Comparison of ENCODE assay signal across 13 cellular contexts in genomic region chr10:8042864-8043568, GRCh38. TPM values are rescaled to one million over a fixed set of nuclear protein-coding genes. Genes with fewer than 3 reads are reported as not detected.
DNase-seq lines count a peak whose midpoint lies in the region; ATAC-seq, FAIRE-seq and TF ChIP-seq lines count a peak whose summit lies in the region.
"Had no signal": no experiment of that assay in that cellular context is flagged by ENCODE, and none has a peak within 500 bp of the region (broad histone marks: within the 10 kb centered on the region; RNA-seq: fewer than 3 reads in every experiment).

No MANE protein-coding gene starts in this region.

- no peak for TF ChIP-seq CTCF in GM20000 (IDR thresholded peaks at IDR 0.05; ENCODE audit: extremely low read depth, missing control alignments)
- TF ChIP-seq CTCF in neural progenitor cell (IDR thresholded peaks at IDR 0.05): no peak
- no peak for TF ChIP-seq CTCF in breast epithelium (IDR thresholded peaks at IDR 0.05)

- no peak overlapping the region for H3K4me3 ChIP-seq in CD4-positive, CD25-positive, alpha-beta regulatory T cell (ENCODE audit: low read depth, low read length)
- no peak overlapping the region for H3K4me3 ChIP-seq in neural progenitor cell
- no peak overlapping the region for H3K4me3 ChIP-seq in breast epithelium
- H3K4me3 ChIP-seq: body of pancreas, HAP-1, sigmoid colon had no signal

- H4K20me1 ChIP-seq in neural progenitor cell (ENCODE audit: low read depth): peaks cover 98% of the 10 kb centered on the region

- no peaks in the 10 kb centered on the region for H3K36me3 Mint-ChIP-seq in CD4-positive, CD25-positive, alpha-beta regulatory T cell
- no peaks in the 10 kb centered on the region for H3K36me3 Mint-ChIP-seq in neural progenitor cell

- peaks cover 56% of the 10 kb centered on the region for H3K4me1 ChIP-seq in CD4-positive, CD25-positive, alpha-beta regulatory T cell (ENCODE audit: control insufficient read depth, insufficient read depth, low read length, poor library complexity, severe bottlenecking)
- peaks cover 26% of the 10 kb centered on the region for H3K4me1 ChIP-seq in neural progenitor cell
- no peaks in the 10 kb centered on the region for H3K4me1 ChIP-seq in breast epithelium

- H3F3A ChIP-seq in neural progenitor cell (ENCODE audit: low read depth): peaks cover 46% of the 10 kb centered on the region

- no peak overlapping the region for H2AFZ ChIP-seq in neural progenitor cell (replicated peaks)

- peaks cover 71% of the 10 kb centered on the region for H3K27me3 ChIP-seq in CD4-positive, CD25-positive, alpha-beta regulatory T cell (ENCODE audit: control insufficient read depth, insufficient read depth, low read length)
- H3K27me3 ChIP-seq in neural progenitor cell: peaks cover 100% of the 10 kb centered on the region
- peaks cover 0 to 80% of the 10 kb centered on the region in 2 donors for H3K27me3 ChIP-seq in breast epithelium

- peak overlapping the region; percentile 41 for H3K4me2 ChIP-seq in neural progenitor cell

- no peak for ATAC-seq in CD4-positive, CD25-positive, alpha-beta regulatory T cell (ENCODE audit: low read depth in 2 of 2)
- ATAC-seq: body of pancreas had no signal

- no peaks in the 10 kb centered on the region for H3K36me3 ChIP-seq in CD4-positive, CD25-positive, alpha-beta regulatory T cell (ENCODE audit: control insufficient read depth, insufficient read depth, low read length)
- H3K36me3 ChIP-seq in neural progenitor cell (no peaks in the 10 kb centered on the region), breast epithelium (no peaks in the 10 kb centered on the region)
- H3K36me3 ChIP-seq: HAP-1, sigmoid colon had no signal

- H3K9me3 Mint-ChIP-seq in CD4-positive, CD25-positive, alpha-beta regulatory T cell: peaks cover 1 to 15% (median 5%) of the 10 kb centered on the region in 7 donors
- H3K9me3 Mint-ChIP-seq in neural progenitor cell: no peaks in the 10 kb centered on the region

- intact Hi-C loops in breast epithelium (cut with DNase I; ENCODE audit: low total_unique reads): no loop called here

- no peak overlapping the region for H3K9ac ChIP-seq in neural progenitor cell

- DNase-seq in CD4-positive, CD25-positive, alpha-beta regulatory T cell: peak in 1 of 3 donors; percentile 9
- DNase-seq in GM20000 (ENCODE audit: low spot score) (peak; percentile 12), frontal cortex (ENCODE audit: low spot score in 2 of 2) (peak; percentile 8 to 22), neural progenitor cell (ENCODE audit: low spot score) (peak; percentile 46), NCI-H1105 treated with DMSO at 0.1 percent for 48 hours (lab: John Stamatoyannopoulos, UW) (no peak), breast epithelium (ENCODE audit: low spot score in 2 of 2) (no peak)
- DNase-seq in stimulated activated CD4-positive, alpha-beta T cell treated with anti-CD3 and anti-CD28 coated beads, Interleukin-4, amount 100 ng/mL, for 24 hours: no peak
- DNase-seq: body of pancreas, NCI-H1930, sigmoid colon had no signal

- no peak for TF ChIP-seq POLR2A in breast epithelium (IDR thresholded peaks at IDR 0.05)

- H3K27me3 Mint-ChIP-seq in CD4-positive, CD25-positive, alpha-beta regulatory T cell: peaks cover 100% of the 10 kb centered on the region
- H3K27me3 Mint-ChIP-seq in neural progenitor cell (ENCODE audit: insufficient read depth, low read depth): peaks cover 100% of the 10 kb centered on the region

- H3K9me3 ChIP-seq in CD4-positive, CD25-positive, alpha-beta regulatory T cell (ENCODE audit: control insufficient read depth in 2 of 2, low read length in 2 of 2): no peaks in the 10 kb centered on the region
- H3K9me3 ChIP-seq in neural progenitor cell (ENCODE audit: low read depth) (no peaks in the 10 kb centered on the region), breast epithelium (no peaks in the 10 kb centered on the region)
- H3K9me3 ChIP-seq: body of pancreas, HAP-1, sigmoid colon had no signal

- no peak overlapping the region for H3K27ac ChIP-seq in CD4-positive, CD25-positive, alpha-beta regulatory T cell (ENCODE audit: insufficient read depth, low read length, poor library complexity, severe bottlenecking)
- H3K27ac ChIP-seq in neural progenitor cell: no peak overlapping the region
- no peak overlapping the region for H3K27ac ChIP-seq in breast epithelium
- H3K27ac ChIP-seq: body of pancreas, sigmoid colon had no signal

- FAIRE-seq in frontal cortex (lab: Jason Lieb, UNC): no peak
- FAIRE-seq: G401.6 had no signal

- H3K4me1 Mint-ChIP-seq in CD4-positive, CD25-positive, alpha-beta regulatory T cell: peaks cover 23 to 73% (median 60%) of the 10 kb centered on the region in 4 donors
- peaks cover 37% of the 10 kb centered on the region for H3K4me1 Mint-ChIP-seq in neural progenitor cell

- peak overlapping the region in 2 of 3 donors; percentile 13 to 81 for H3K27ac Mint-ChIP-seq in CD4-positive, CD25-positive, alpha-beta regulatory T cell
- H3K27ac Mint-ChIP-seq in neural progenitor cell: no peak overlapping the region

- no peaks in the 10 kb centered on the region for H3K79me2 ChIP-seq in neural progenitor cell (ENCODE audit: low read depth)

- peak overlapping the region; percentile 43 to 81 (median 59) for H3K4me3 Mint-ChIP-seq in CD4-positive, CD25-positive, alpha-beta regulatory T cell
- H3K4me3 Mint-ChIP-seq in neural progenitor cell: no peak overlapping the region

RNA-seq across cellular contexts. Expression of gene GATA3, which starts 11.5 kb away (rescaled TPM):
- total RNA-seq in CD4-positive, CD25-positive, alpha-beta regulatory T cell: 182 TPM
- 10 to 100 TPM; 32.9 to 49.7 (median 42.5) TPM for polyA plus RNA-seq in CD4-positive, CD25-positive, alpha-beta regulatory T cell
- total RNA-seq in frontal cortex (not detected), neural progenitor cell (ENCODE audit: low replicate concordance) (0.09 TPM in 1 of 2 replicates, not detected in the other), breast epithelium (10 to 100 TPM in 2 of 3 donors, under 1 TPM in 1; 0.48 to 36.4 (median 28.2) TPM)
- total RNA-seq: fibroblast of villous mesenchyme, sigmoid colon had no signal

Comparison
In these comparisons a context has a peak if more than half of its experiments do, and no peak if none do; other contexts are left out.
1. DNase-seq: peak in GM20000 (single experiment), frontal cortex (2 of 2) and neural progenitor cell (single experiment); none in NCI-H1105 treated with DMSO at 0.1 percent for 48 hours (single experiment), stimulated activated CD4-positive, alpha-beta T cell treated with anti-CD3 and anti-CD28 coated beads, Interleukin-4, amount 100 ng/mL, for 24 hours (single experiment) and breast epithelium (0 of 2).